In the genomic region with DNA sequence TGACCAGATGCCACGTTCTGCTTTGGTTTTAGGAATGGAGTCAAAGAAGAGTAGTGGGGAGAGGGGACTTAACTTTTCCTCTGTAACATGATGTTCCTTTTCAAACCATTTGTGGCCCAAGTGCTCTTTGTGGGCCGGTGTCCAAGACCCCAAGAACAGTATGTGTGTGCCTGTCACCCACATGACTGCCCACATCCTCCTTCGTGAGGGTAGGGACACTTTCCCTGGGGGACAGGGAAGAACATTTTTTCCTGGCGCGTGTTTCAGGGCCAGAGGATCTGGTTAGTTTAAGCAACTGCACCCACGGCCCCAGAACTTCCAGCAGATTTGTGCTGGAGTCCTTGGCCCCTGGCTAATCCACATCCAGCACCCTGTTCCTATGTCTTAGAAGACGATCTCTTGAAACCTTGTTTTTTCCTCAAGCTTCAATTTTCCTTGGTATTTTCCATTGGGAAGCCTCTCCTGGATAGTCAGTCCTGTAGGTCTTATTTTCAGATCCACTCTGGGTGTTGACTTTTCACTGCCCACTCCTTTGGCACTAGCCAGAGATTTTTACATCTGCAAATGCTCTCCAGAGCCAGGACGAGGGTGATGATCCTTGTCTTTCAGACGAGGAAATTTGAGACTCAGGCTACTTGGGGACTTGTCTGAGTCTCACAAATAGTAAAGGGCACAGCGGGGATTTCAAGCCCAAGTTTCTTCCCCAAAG, we compare ENCODE assay signal across 2 cellular contexts.
TF ChIP-seq lines count a peak whose summit lies in the region.

No MANE protein-coding gene starts in this region.

TF ChIP-seq in A549, 52 proteins besides CTCF, POLR2A, EP300 and RAD21:
- TF ChIP-seq, protein P1, sequence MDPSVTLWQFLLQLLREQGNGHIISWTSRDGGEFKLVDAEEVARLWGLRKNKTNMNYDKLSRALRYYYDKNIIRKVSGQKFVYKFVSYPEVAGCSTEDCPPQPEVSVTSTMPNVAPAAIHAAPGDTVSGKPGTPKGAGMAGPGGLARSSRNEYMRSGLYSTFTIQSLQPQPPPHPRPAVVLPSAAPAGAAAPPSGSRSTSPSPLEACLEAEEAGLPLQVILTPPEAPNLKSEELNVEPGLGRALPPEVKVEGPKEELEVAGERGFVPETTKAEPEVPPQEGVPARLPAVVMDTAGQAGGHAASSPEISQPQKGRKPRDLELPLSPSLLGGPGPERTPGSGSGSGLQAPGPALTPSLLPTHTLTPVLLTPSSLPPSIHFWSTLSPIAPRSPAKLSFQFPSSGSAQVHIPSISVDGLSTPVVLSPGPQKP (IDR thresholded peaks at IDR 0.05; ENCODE audit: low read depth, low read length): no peak
- TF ChIP-seq KDM5A (IDR thresholded peaks at IDR 0.05) (no peak), TFCP2L1 (CRISPR knock-in tag; IDR thresholded peaks at IDR 0.05) (no peak), CHD4 (IDR thresholded peaks at IDR 0.05; ENCODE audit: borderline replicate concordance) (no peak), SREBF2 (IDR thresholded peaks at IDR 0.05) (no peak)

TF ChIP-seq in SK-N-SH, 30 proteins besides CTCF, POLR2A, EP300 and RAD21:
- TF ChIP-seq, protein P2, sequence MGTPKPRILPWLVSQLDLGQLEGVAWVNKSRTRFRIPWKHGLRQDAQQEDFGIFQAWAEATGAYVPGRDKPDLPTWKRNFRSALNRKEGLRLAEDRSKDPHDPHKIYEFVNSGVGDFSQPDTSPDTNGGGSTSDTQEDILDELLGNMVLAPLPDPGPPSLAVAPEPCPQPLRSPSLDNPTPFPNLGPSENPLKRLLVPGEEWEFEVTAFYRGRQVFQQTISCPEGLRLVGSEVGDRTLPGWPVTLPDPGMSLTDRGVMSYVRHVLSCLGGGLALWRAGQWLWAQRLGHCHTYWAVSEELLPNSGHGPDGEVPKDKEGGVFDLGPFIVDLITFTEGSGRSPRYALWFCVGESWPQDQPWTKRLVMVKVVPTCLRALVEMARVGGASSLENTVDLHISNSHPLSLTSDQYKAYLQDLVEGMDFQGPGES (IDR thresholded peaks at IDR 0.05; ENCODE audit: low read depth, low read length): no peak
- TF ChIP-seq GATA2 (CRISPR knock-in tag; IDR thresholded peaks at IDR 0.05) (no peak), RXRA (IDR thresholded peaks at IDR 0.05; ENCODE audit: borderline replicate concordance, low read depth) (no peak), SIN3A (IDR thresholded peaks at IDR 0.05; ENCODE audit: borderline replicate concordance, low read depth, low read length) (no peak), POLR2AphosphoS5 (IDR thresholded peaks at IDR 0.05; ENCODE audit: low read depth, low read length) (no peak), GABPA (IDR thresholded peaks at IDR 0.05; ENCODE audit: low read depth) (no peak), EZH2phosphoT487 (IDR thresholded peaks at IDR 0.05; ENCODE audit: borderline replicate concordance, low read depth) (no peak)
- TF ChIP-seq, protein P3, sequence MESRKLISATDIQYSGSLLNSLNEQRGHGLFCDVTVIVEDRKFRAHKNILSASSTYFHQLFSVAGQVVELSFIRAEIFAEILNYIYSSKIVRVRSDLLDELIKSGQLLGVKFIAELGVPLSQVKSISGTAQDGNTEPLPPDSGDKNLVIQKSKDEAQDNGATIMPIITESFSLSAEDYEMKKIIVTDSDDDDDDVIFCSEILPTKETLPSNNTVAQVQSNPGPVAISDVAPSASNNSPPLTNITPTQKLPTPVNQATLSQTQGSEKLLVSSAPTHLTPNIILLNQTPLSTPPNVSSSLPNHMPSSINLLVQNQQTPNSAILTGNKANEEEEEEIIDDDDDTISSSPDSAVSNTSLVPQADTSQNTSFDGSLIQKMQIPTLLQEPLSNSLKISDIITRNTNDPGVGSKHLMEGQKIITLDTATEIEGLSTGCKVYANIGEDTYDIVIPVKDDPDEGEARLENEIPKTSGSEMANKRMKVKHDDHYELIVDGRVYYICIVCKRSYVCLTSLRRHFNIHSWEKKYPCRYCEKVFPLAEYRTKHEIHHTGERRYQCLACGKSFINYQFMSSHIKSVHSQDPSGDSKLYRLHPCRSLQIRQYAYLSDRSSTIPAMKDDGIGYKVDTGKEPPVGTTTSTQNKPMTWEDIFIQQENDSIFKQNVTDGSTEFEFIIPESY (IDR thresholded peaks at IDR 0.05; ENCODE audit: borderline replicate concordance, low read depth): no peak
